25 cellular contexts compared by ENCODE assay signal in the genomic region with DNA sequence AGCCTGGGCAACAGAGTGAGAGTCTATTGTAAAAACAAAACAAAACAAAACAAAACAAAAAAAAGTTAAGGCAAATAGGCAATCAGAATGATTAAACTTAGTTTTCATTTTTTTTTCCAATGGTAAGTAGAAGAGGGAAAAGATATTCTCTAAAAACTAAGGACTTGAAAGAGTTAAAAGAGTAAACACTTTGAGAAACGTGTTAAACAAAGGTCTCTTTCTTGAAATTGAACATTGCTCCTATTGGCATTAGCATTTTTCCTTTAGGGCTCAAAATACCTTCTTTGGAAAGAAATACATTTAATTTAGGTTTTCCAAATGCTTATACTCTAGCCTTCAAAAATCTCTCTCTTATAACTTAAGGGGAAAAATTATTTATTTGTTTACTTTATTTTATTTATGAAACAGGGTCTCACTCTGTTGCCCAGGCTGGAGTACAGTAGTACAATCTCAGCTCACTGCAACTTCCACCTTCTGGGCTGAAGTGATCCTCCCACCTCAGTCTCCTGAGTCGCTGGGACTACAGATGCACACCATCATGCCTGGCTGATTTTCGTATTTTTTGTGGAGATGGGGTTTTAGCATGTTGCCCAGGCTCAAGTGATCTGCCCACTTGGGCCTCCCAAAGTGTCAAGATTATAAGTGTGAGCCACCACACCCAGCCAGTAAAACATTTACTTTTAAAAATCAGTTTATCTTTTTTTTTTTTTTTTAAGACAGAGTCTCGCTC. TPM values are rescaled to one million over a fixed set of nuclear protein-coding genes. Genes with fewer than 3 reads are reported as not detected.
DNase-seq lines count a peak whose midpoint lies in the region; ATAC-seq, FAIRE-seq and TF ChIP-seq lines count a peak whose summit lies in the region.
"Had no signal": no experiment of that assay in that cellular context is flagged by ENCODE, and none has a peak within 500 bp of the region (broad histone marks: within the 10 kb centered on the region; RNA-seq: fewer than 3 reads in every experiment).

No MANE protein-coding gene starts in this region.

- BruUV-seq in HepG2 (replicated peaks; lab: Mats Ljungman, UMichigan), result no TSS peak

- DNase-seq in HepG2 (ENCODE audit: low spot score) (peak; percentile 29), right lobe of liver (no peak), T-helper 17 cell (no peak), mesenchymal stem cell (no peak)
- DNase-seq: AML-193; CD4-positive, alpha-beta T cell; CD8-positive, alpha-beta T cell; COR-L47; DMS 273 treated with DMSO at 0.1 percent for 48 hours; DMS153; DMS53; DMS79; DND-41; EL; GDM1 had no signal

- no peak overlapping the region for H2BK120ac ChIP-seq in mesenchymal stem cell (ENCODE audit: low read depth, low read length)

- no peaks in the 10 kb centered on the region for H4K20me1 ChIP-seq in HepG2 (ENCODE audit: insufficient read depth, low read length)
- H4K20me1 ChIP-seq: BLaER1 treated with 17β-estradiol and CSF1 and Interleukin-3, amounts not matched to agents 10 nM and 100 nM had no signal

- H2AFZ ChIP-seq in HepG2 (ENCODE audit: low read length), result no peak overlapping the region
- no peak overlapping the region for H2AFZ ChIP-seq in mesenchymal stem cell (ENCODE audit: low read depth, low read length)

- TF ChIP-seq RAD21 in HepG2 (CRISPR knock-in tag; IDR thresholded peaks at IDR 0.05), result no peak

- no peak for FAIRE-seq in HepG2 (lab: Jason Lieb, UNC)
- FAIRE-seq: A549, GM12878, GM12892, GM18507, GM19239 had no signal

- 37% methylated on average over 4 of the region's 4 CpGs for WGBS in HepG2 (ENCODE audit: low lambda C conversion rate)
- WGBS in right lobe of liver (ENCODE audit: insufficient coverage, low coverage, low lambda C conversion rate, missing lambda C conversion rate), result 49% methylated on average over 3 of the region's 4 CpGs
- 54% methylated on average over 1 of the region's 4 CpGs for WGBS in mesenchymal stem cell

- H2AK5ac ChIP-seq in mesenchymal stem cell (ENCODE audit: low read length, severe bottlenecking), result no peak overlapping the region

- H3K4ac ChIP-seq in mesenchymal stem cell (ENCODE audit: low read depth in 1 of 2, low read length in 2 of 2), result no peak overlapping the region

- no peak overlapping the region for H3K9ac ChIP-seq in HepG2 (ENCODE audit: insufficient read depth, low read depth, low read length)
- H3K9ac ChIP-seq in mesenchymal stem cell (ENCODE audit: low read length), result no peak overlapping the region
- H3K9ac ChIP-seq: BLaER1 treated with 17β-estradiol and CSF1 and Interleukin-3, amounts not matched to agents 10 nM and 100 nM had no signal

- intact Hi-C loops in HepG2 (cut with micrococcal nuclease; ENCODE audit: unreplicated experiment) (no loop called here), right lobe of liver (cut with DNase I) (no loop called here)

- H3K14ac ChIP-seq in mesenchymal stem cell (ENCODE audit: low read length in 2 of 2), result no peak overlapping the region

- TF ChIP-seq EP300 in HepG2 (IDR thresholded peaks at IDR 0.05; ENCODE audit: low read depth in 2 of 2, low read length in 2 of 2), result no peak
- TF ChIP-seq EP300 in HepG2 (CRISPR knock-in tag; IDR thresholded peaks at IDR 0.05; ENCODE audit: borderline replicate concordance), result no peak

- peak overlapping the region; percentile 37 for H3K27ac Mint-ChIP-seq in T-helper 17 cell
- H3K27ac Mint-ChIP-seq: B cell; CD4-positive, alpha-beta T cell; CD8-positive, alpha-beta T cell had no signal

- H3K27ac ChIP-seq in HepG2 (ENCODE audit: extremely low read length, insufficient read depth, low read length) (peak overlapping the region; percentile 60), right lobe of liver (no peak overlapping the region), mesenchymal stem cell (ENCODE audit: low read length, poor library complexity, severe bottlenecking) (no peak overlapping the region)
- H3K27ac ChIP-seq: 22Rv1; A549; BLaER1 treated with 17β-estradiol and CSF1 and Interleukin-3, amounts not matched to agents 10 nM and 100 nM; C4-2B had no signal

- in situ Hi-C loops in HepG2 (cut with HindIII; ENCODE audit: extremely low pct_ligation_motif_present, low pct_unique_long_range_greater_than_20kb), result no loop called here

- H3K27me3 ChIP-seq in HepG2 (ENCODE audit: control insufficient read depth in 1 of 2, insufficient read depth in 2 of 2, low read length in 2 of 2) (no peaks in the 10 kb centered on the region), right lobe of liver (no peaks in the 10 kb centered on the region), mesenchymal stem cell (ENCODE audit: control insufficient read depth in 1 of 2, insufficient read depth in 1 of 2, low read length in 2 of 2) (no peaks in the 10 kb centered on the region)
- H3K27me3 ChIP-seq: BLaER1 treated with 17β-estradiol and CSF1 and Interleukin-3, amounts not matched to agents 10 nM and 100 nM had no signal

- CTCF ChIA-PET in HepG2 (lab: Yijun Ruan, JAX; ENCODE audit: low intra/inter-chr PET ratio, low total read pairs), result no interaction called here

- no peak overlapping the region for H3K18ac ChIP-seq in mesenchymal stem cell (ENCODE audit: low read depth in 1 of 2, low read length in 2 of 2)

- no peak overlapping the region for H2BK15ac ChIP-seq in mesenchymal stem cell (ENCODE audit: low read depth, poor library complexity, severe bottlenecking)

- H4K8ac ChIP-seq in mesenchymal stem cell (ENCODE audit: low read length), result no peak overlapping the region

- H3K9me3 ChIP-seq in HepG2 (ENCODE audit: low read length) (no peaks in the 10 kb centered on the region), right lobe of liver (no peaks in the 10 kb centered on the region), T-helper 17 cell (ENCODE audit: control insufficient read depth, low read length, poor library complexity, severe bottlenecking) (no peaks in the 10 kb centered on the region), mesenchymal stem cell (ENCODE audit: control insufficient read depth, low read length) (no peaks in the 10 kb centered on the region)
- H3K9me3 ChIP-seq: A549; BLaER1 treated with 17β-estradiol and CSF1 and Interleukin-3, amounts not matched to agents 10 nM and 100 nM had no signal

- H2BK12ac ChIP-seq in mesenchymal stem cell (ENCODE audit: low read length in 2 of 2), result no peak overlapping the region

- TF ChIP-seq POLR2A in HepG2 (IDR thresholded peaks at IDR 0.05; ENCODE audit: insufficient read depth in 1 of 2, low read depth in 2 of 2, low read length in 2 of 2) (no peak), right lobe of liver (IDR thresholded peaks at IDR 0.05) (no peak)

- TF ChIP-seq CTCF in HepG2 (CRISPR knock-in tag; IDR thresholded peaks at IDR 0.05), result no peak
- no peak for TF ChIP-seq CTCF in right lobe of liver (IDR thresholded peaks at IDR 0.05)

- no peaks in the 10 kb centered on the region for H3K79me2 ChIP-seq in HepG2 (ENCODE audit: insufficient read depth, low read length)

- no peaks in the 10 kb centered on the region for H3K27me3 Mint-ChIP-seq in T-helper 17 cell
- H3K27me3 Mint-ChIP-seq: B cell; CD4-positive, alpha-beta T cell had no signal

- H3K4me2 ChIP-seq in HepG2 (ENCODE audit: low read depth, low read length), result peak overlapping the region; percentile 22
- H3K4me2 ChIP-seq in mesenchymal stem cell (ENCODE audit: low read length, poor library complexity, severe bottlenecking), result no peak overlapping the region
- H3K4me2 ChIP-seq: A549; BLaER1 treated with 17β-estradiol and CSF1 and Interleukin-3, amounts not matched to agents 10 nM and 100 nM had no signal

- peaks cover 5% of the 10 kb centered on the region for H3K36me3 Mint-ChIP-seq in T-helper 17 cell (ENCODE audit: low read depth)

- POLR2A ChIA-PET in HepG2 (lab: Yijun Ruan, JAX), result no interaction called here

- H3K4me3 ChIP-seq in HepG2 (replicated peaks in 1 of 3; ENCODE audit: insufficient read depth in 1 of 3, low read depth in 2 of 3, low read length in 3 of 3) (no peak overlapping the region; a peak in 1 of 6 replicates), right lobe of liver (no peak overlapping the region), mesenchymal stem cell (ENCODE audit: insufficient read depth in 1 of 2, low read depth in 1 of 2, low read length in 2 of 2) (no peak overlapping the region)
- H3K4me3 ChIP-seq: A549; BLaER1 treated with 17β-estradiol and CSF1 and Interleukin-3, amounts not matched to agents 10 nM and 100 nM; GM12878 had no signal

- peaks cover 2% of the 10 kb centered on the region for H3K4me1 Mint-ChIP-seq in T-helper 17 cell
- H3K4me1 Mint-ChIP-seq: B cell had no signal

- H2BK5ac ChIP-seq in mesenchymal stem cell (ENCODE audit: low read depth, low read length, poor library complexity, severe bottlenecking), result no peak overlapping the region

- peaks cover 22% of the 10 kb centered on the region for H3K4me1 ChIP-seq in HepG2 (ENCODE audit: insufficient read depth, low read length)
- no peaks in the 10 kb centered on the region for H3K4me1 ChIP-seq in right lobe of liver
- H3K4me1 ChIP-seq in mesenchymal stem cell (ENCODE audit: control insufficient read depth, insufficient read depth, low read depth, low read length), result no peaks in the 10 kb centered on the region
- H3K4me1 ChIP-seq: A549 had no signal

- H3K36me3 ChIP-seq in HepG2 (replicated peaks in 1 of 2; ENCODE audit: control insufficient read depth in 1 of 2, insufficient read depth in 2 of 2, low read length in 2 of 2), result peaks cover 2 to 29% of the 10 kb centered on the region in 2 experiments; a peak in 4 of 5 replicates
- peaks cover 0 to 8% (median under 1%) of the 10 kb centered on the region in 4 donors for H3K36me3 ChIP-seq in right lobe of liver
- H3K36me3 ChIP-seq in mesenchymal stem cell (ENCODE audit: control insufficient read depth in 1 of 2, insufficient read depth in 2 of 2, low read depth in 1 of 2, low read length in 2 of 2), result peaks cover 7 to 32% of the 10 kb centered on the region in 2 experiments

- peak; percentile 55 for ATAC-seq in HepG2
- no peak for ATAC-seq in right lobe of liver
- ATAC-seq in T-helper 17 cell, result no peak
- no peak for ATAC-seq in GM18861 (IDR thresholded peaks at IDR 0.05; ENCODE audit: unreplicated experiment)
- ATAC-seq: A549; CD8-positive, alpha-beta T cell; GM12878 had no signal

- H4K91ac ChIP-seq in mesenchymal stem cell (ENCODE audit: low read length), result no peak overlapping the region

- H3K4me3 Mint-ChIP-seq in T-helper 17 cell, result no peak overlapping the region
- H3K4me3 Mint-ChIP-seq: B cell; CD4-positive, alpha-beta T cell; CD8-positive, alpha-beta T cell had no signal

- H3K79me1 ChIP-seq in mesenchymal stem cell (replicated peaks; ENCODE audit: low read length, poor library complexity, severe bottlenecking), result peaks cover 20% of the 10 kb centered on the region

- H3K23ac ChIP-seq in mesenchymal stem cell (ENCODE audit: low read length in 2 of 2), result no peak overlapping the region

RNA-seq across cellular contexts. Expression of a gene that starts 44.7 kb away (rescaled TPM):
- total RNA-seq in HepG2 (2016; rRNA removed; fragmentation: Illumina TruSeq; extraction: Trizol) (21.0 and 27.9 TPM in 2 replicates), right lobe of liver (10 to 100 TPM in 5 of 6 experiments, 1 to 10 TPM in 1; 9.6 to 15.3 (median 12.3) TPM), T-helper 17 cell (10 to 100 TPM; 43.8 to 53.7 TPM)
- 22.9 and 26.6 TPM in 2 replicates for total RNA-seq in HepG2 (2016; cell fraction: cytosol; rRNA removed; fragmentation: Illumina TruSeq; extraction: Trizol; ENCODE audit: low read depth)
- total RNA-seq in HepG2 (2016; cell fraction: insoluble cytoplasmic fraction; rRNA removed; fragmentation: Illumina TruSeq; extraction: Trizol), result 20.6 and 26.3 TPM in 2 replicates
- total RNA-seq in HepG2 (2016; cell fraction: membrane; rRNA removed; fragmentation: Illumina TruSeq; extraction: Trizol), result 35.0 and 37.1 TPM in 2 replicates
- 20.1 and 24.2 TPM in 2 replicates for total RNA-seq in HepG2 (2016; cell fraction: nucleus; rRNA removed; fragmentation: Illumina TruSeq; extraction: Trizol)
- polyA plus RNA-seq in HepG2 (2011; rRNA removed), result 13.2 and 15.7 TPM in 2 replicates
- 13.5 TPM in 2 replicates for polyA plus RNA-seq in HepG2 (2011; cell fraction: cytosol; rRNA removed)
- 19.8 and 23.6 TPM in 2 replicates for polyA plus RNA-seq in HepG2 (2011; cell fraction: nucleus; rRNA removed)
- 35.1 and 39.0 TPM in 2 replicates for polyA plus RNA-seq in HepG2 (2012)
- 17.7 and 22.9 TPM in 2 replicates for polyA plus RNA-seq in HepG2 (2016; cell fraction: cytosol; fragmentation: Illumina TruSeq; extraction: Trizol; ENCODE audit: low read depth)
- 25.9 and 27.3 TPM in 2 replicates for polyA plus RNA-seq in HepG2 (2016; cell fraction: insoluble cytoplasmic fraction; fragmentation: Illumina TruSeq; extraction: Trizol; ENCODE audit: low read depth)
- 29.1 and 33.5 TPM in 2 replicates for polyA plus RNA-seq in HepG2 (2016; cell fraction: membrane; fragmentation: Illumina TruSeq; extraction: Trizol; ENCODE audit: low read depth)
- polyA plus RNA-seq in HepG2 (2016; cell fraction: nucleus; fragmentation: Illumina TruSeq; extraction: Trizol; ENCODE audit: insufficient read depth, low read depth), result 40.5 and 45.1 TPM in 2 replicates
- polyA minus RNA-seq in HepG2 (2011; rRNA and poly(A)+ RNA removed; ENCODE audit: low replicate concordance), result 26.2 and 31.9 TPM in 2 replicates
- polyA minus RNA-seq in HepG2 (2011; cell fraction: cytosol; rRNA and poly(A)+ RNA removed), result 8.4 and 11.2 TPM in 2 replicates
- 15.3 and 19.3 TPM in 2 replicates for polyA minus RNA-seq in HepG2 (2011; cell fraction: nucleus; rRNA and poly(A)+ RNA removed)
- 27.8 TPM for polyA plus RNA-seq in mesenchymal stem cell (2013, experiment 1 of 2)
- polyA plus RNA-seq in mesenchymal stem cell (2013, experiment 2 of 2), result 27.3 TPM
